In genomic region chr3:12556243-12556722, GRCh38 we compare ENCODE assay signal across 9 cellular contexts. TPM values are rescaled to one million over a fixed set of nuclear protein-coding genes. Genes with fewer than 3 reads are reported as not detected.
DNase-seq lines count a peak whose midpoint lies in the region; ATAC-seq and TF ChIP-seq lines count a peak whose summit lies in the region.
"Had no signal": no experiment of that assay in that cellular context is flagged by ENCODE, and none has a peak within 500 bp of the region (broad histone marks: within the 10 kb centered on the region; RNA-seq: fewer than 3 reads in every experiment).

No MANE protein-coding gene starts in this region.

- no peak for TF ChIP-seq CTCF in neural crest cell (conservative IDR thresholded peaks at IDR 0.05)

- H3K36me3 Mint-ChIP-seq in neural crest cell (ENCODE audit: low read depth), result no peaks in the 10 kb centered on the region

- H3K27me3 ChIP-seq in endocrine pancreas (ENCODE audit: control insufficient read depth, insufficient read depth, low read length), result no peaks in the 10 kb centered on the region

- H3K4me3 ChIP-seq in GM08714 (ENCODE audit: low read length) (peak overlapping the region; percentile 91), endocrine pancreas (ENCODE audit: control insufficient read depth, insufficient read depth, low read length) (peak overlapping the region; percentile 62)

- peaks cover 39% of the 10 kb centered on the region for H3K4me1 Mint-ChIP-seq in neural crest cell

- no peak for ATAC-seq in HG03280 (IDR thresholded peaks at IDR 0.05; ENCODE audit: unreplicated experiment)

- no peaks in the 10 kb centered on the region for H3K36me3 ChIP-seq in endocrine pancreas (ENCODE audit: control insufficient read depth, insufficient read depth, low read length)

- DNase-seq in OCI-M1 (lab: John Stamatoyannopoulos, UW) (peak; percentile 45), neural crest cell (ENCODE audit: low read depth, low spot score) (no peak), NCI-H345 (lab: John Stamatoyannopoulos, UW) (no peak), NCI-H82 (lab: John Stamatoyannopoulos, UW) (no peak)
- no peak for DNase-seq in stimulated activated CD4-positive, alpha-beta T cell treated with anti-CD3 and anti-CD28 coated beads, Interleukin-1b, Interleukin-23, amount 100 ng/mL, for 48 hours

- H3K27me3 Mint-ChIP-seq in neural crest cell (ENCODE audit: low read depth), result peaks cover 17% of the 10 kb centered on the region

- peaks cover 15% of the 10 kb centered on the region for H3K4me1 ChIP-seq in endocrine pancreas (ENCODE audit: control insufficient read depth, insufficient read depth, low read length)

- no peaks in the 10 kb centered on the region for H3K9me3 ChIP-seq in endocrine pancreas (ENCODE audit: control insufficient read depth, low read length)

- peak overlapping the region; percentile 88 for H3K27ac Mint-ChIP-seq in neural crest cell (ENCODE audit: unreplicated experiment)

- H3K4me3 Mint-ChIP-seq in neural crest cell, result peak overlapping the region; percentile 89

- H3K9me3 Mint-ChIP-seq in neural crest cell, result no peaks in the 10 kb centered on the region

- H3K9ac ChIP-seq in endocrine pancreas (ENCODE audit: control insufficient read depth, insufficient read depth, low read length), result peak overlapping the region; percentile 67

RNA-seq across cellular contexts. Expression of gene MKRN2, which starts 0.6 kb away (rescaled TPM):
- total RNA-seq in neural crest cell, result 25.8 and 27.2 TPM in 2 replicates

RNA-seq across cellular contexts. Expression of gene MKRN2OS, which starts 11.0 kb away (rescaled TPM):
- not detected in 2 replicates for total RNA-seq in neural crest cell
- total RNA-seq: LHCN-M2 had no signal
